In the genomic region with DNA sequence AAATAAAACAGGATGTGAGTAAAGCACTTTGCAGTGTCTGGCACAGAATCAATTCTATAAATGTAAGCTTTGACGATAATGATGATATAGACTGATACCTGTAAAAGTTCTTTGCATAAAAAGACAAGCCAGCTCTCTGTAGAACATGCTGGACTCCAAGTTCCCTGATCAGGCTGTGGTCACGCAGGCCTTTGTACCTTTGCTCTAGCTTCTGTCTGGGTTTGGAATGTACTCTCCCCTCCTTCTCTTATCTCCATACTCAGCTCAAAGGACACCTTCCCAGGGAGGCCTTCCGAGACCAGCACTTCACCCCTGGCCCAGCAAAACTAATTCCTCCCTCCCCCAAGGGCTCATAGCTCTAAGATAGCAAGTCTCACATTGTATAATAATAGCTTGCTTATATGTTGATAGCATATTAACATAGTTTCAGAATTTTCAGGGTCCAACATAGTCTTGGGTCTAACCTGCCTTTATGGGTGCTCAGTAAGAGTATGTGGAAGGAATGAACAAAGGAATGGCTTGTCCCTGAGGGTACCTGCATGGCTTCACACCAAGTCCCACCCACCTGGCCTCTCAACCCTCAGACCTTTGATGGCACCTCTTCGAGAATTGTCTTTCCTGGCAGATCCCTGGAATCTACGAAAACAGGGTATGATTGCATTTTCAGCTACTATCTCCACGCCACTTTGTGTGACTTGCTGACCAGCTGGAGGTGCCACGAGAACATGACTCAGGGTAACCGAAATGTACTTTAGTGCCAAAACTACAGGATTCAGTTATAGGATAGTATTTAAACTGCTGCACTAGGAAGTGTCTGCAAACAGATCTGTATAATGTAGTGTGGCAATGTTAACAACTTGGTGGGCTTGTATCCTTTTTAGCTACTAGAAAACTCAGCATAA, we compare ENCODE assay signal across 1 cellular context.
TF ChIP-seq lines count a peak whose summit lies in the region.

No MANE protein-coding gene starts in this region.

TF ChIP-seq in K562, 482 proteins besides CTCF, POLR2A, EP300 and RAD21 (continued from another document and continues in another):
- TF ChIP-seq, protein P1, sequence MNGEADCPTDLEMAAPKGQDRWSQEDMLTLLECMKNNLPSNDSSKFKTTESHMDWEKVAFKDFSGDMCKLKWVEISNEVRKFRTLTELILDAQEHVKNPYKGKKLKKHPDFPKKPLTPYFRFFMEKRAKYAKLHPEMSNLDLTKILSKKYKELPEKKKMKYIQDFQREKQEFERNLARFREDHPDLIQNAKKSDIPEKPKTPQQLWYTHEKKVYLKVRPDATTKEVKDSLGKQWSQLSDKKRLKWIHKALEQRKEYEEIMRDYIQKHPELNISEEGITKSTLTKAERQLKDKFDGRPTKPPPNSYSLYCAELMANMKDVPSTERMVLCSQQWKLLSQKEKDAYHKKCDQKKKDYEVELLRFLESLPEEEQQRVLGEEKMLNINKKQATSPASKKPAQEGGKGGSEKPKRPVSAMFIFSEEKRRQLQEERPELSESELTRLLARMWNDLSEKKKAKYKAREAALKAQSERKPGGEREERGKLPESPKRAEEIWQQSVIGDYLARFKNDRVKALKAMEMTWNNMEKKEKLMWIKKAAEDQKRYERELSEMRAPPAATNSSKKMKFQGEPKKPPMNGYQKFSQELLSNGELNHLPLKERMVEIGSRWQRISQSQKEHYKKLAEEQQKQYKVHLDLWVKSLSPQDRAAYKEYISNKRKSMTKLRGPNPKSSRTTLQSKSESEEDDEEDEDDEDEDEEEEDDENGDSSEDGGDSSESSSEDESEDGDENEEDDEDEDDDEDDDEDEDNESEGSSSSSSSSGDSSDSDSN (IDR thresholded peaks at IDR 0.05; ENCODE audit: borderline replicate concordance in 1 of 2, low read depth in 2 of 2, low read length in 2 of 2) = peak; percentile 34 to 75; a peak in 1 of 4 replicates
- no peak for TF ChIP-seq STAT6 (CRISPR knock-in tag; IDR thresholded peaks at IDR 0.05)
- TF ChIP-seq MXI1 (IDR thresholded peaks at IDR 0.05; ENCODE audit: low read depth, low read length) = no peak
- no peak for TF ChIP-seq MTA1 (IDR thresholded peaks at IDR 0.05; ENCODE audit: borderline replicate concordance)
- no peak for TF ChIP-seq NCOR1 (IDR thresholded peaks at IDR 0.05)
- no peak for TF ChIP-seq ZNF282 (CRISPR knock-in tag; IDR thresholded peaks at IDR 0.05)
- no peak for TF ChIP-seq OTX1 (CRISPR knock-in tag; IDR thresholded peaks at IDR 0.05)
- no peak for TF ChIP-seq CBFA2T2 (conservative IDR thresholded peaks at IDR 0.05)
- TF ChIP-seq TFAM (CRISPR knock-in tag; conservative IDR thresholded peaks at IDR 0.05) = no peak
- 0 out of 2 replicates have a peak, but pooled peaks have one; percentile 21 for TF ChIP-seq NFE2L1 (tag; IDR thresholded peaks at IDR 0.05; ENCODE audit: borderline replicate concordance, low read depth)
- no peak; the same call in 1 of the 2 replicates for TF ChIP-seq HINFP (tag; conservative IDR thresholded peaks at IDR 0.05; ENCODE audit: low read depth)
- TF ChIP-seq ZNF76 (CRISPR knock-in tag; IDR thresholded peaks at IDR 0.05; ENCODE audit: borderline replicate concordance) = no peak
- TF ChIP-seq E2F8 (IDR thresholded peaks at IDR 0.05; ENCODE audit: low read depth, partially characterized antibody) = peak; percentile 9
- TF ChIP-seq ZNF165 (CRISPR knock-in tag; IDR thresholded peaks at IDR 0.05; ENCODE audit: borderline replicate concordance) = no peak
- TF ChIP-seq DPF2 (IDR thresholded peaks at IDR 0.05) = peak; percentile 53; the same call in 1 of the 2 replicates
- TF ChIP-seq, protein P2, sequence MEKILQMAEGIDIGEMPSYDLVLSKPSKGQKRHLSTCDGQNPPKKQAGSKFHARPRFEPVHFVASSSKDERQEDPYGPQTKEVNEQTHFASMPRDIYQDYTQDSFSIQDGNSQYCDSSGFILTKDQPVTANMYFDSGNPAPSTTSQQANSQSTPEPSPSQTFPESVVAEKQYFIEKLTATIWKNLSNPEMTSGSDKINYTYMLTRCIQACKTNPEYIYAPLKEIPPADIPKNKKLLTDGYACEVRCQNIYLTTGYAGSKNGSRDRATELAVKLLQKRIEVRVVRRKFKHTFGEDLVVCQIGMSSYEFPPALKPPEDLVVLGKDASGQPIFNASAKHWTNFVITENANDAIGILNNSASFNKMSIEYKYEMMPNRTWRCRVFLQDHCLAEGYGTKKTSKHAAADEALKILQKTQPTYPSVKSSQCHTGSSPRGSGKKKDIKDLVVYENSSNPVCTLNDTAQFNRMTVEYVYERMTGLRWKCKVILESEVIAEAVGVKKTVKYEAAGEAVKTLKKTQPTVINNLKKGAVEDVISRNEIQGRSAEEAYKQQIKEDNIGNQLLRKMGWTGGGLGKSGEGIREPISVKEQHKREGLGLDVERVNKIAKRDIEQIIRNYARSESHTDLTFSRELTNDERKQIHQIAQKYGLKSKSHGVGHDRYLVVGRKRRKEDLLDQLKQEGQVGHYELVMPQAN (IDR thresholded peaks at IDR 0.05; ENCODE audit: borderline replicate concordance) = no peak
- TF ChIP-seq ZFP36 (IDR thresholded peaks at IDR 0.05; ENCODE audit: low read depth, low read length, partially characterized antibody) = peak; percentile 93
- TF ChIP-seq ARID2 (IDR thresholded peaks at IDR 0.05) = no peak
- TF ChIP-seq EZH2 (IDR thresholded peaks at IDR 0.05; ENCODE audit: borderline replicate concordance, low read depth, low read length) = no peak
- no peak for TF ChIP-seq PURB (CRISPR knock-in tag; IDR thresholded peaks at IDR 0.05; ENCODE audit: low read depth)
- no peak for TF ChIP-seq NFIX (CRISPR knock-in tag; IDR thresholded peaks at IDR 0.05; ENCODE audit: low read depth)
- TF ChIP-seq ADNP (tag; IDR thresholded peaks at IDR 0.05) = no peak
- no peak for TF ChIP-seq ZNF408 (CRISPR knock-in tag; IDR thresholded peaks at IDR 0.05; ENCODE audit: low read depth)
- TF ChIP-seq, protein P3, sequence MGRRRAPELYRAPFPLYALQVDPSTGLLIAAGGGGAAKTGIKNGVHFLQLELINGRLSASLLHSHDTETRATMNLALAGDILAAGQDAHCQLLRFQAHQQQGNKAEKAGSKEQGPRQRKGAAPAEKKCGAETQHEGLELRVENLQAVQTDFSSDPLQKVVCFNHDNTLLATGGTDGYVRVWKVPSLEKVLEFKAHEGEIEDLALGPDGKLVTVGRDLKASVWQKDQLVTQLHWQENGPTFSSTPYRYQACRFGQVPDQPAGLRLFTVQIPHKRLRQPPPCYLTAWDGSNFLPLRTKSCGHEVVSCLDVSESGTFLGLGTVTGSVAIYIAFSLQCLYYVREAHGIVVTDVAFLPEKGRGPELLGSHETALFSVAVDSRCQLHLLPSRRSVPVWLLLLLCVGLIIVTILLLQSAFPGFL (CRISPR knock-in tag; IDR thresholded peaks at IDR 0.05) = no peak
- TF ChIP-seq THRAP3 (IDR thresholded peaks at IDR 0.05; ENCODE audit: borderline replicate concordance) = no peak
- TF ChIP-seq SP1 (CRISPR knock-in tag; IDR thresholded peaks at IDR 0.05) = no peak
- TF ChIP-seq MAFG (tag; conservative IDR thresholded peaks at IDR 0.05) = peak; percentile 80
- no peak for TF ChIP-seq ZNF318 (IDR thresholded peaks at IDR 0.05; ENCODE audit: borderline replicate concordance in 1 of 2, low read depth in 1 of 2)
- TF ChIP-seq ZFP1 (CRISPR knock-in tag; IDR thresholded peaks at IDR 0.05) = no peak
- TF ChIP-seq RCOR1 (IDR thresholded peaks at IDR 0.05; ENCODE audit: borderline replicate concordance in 1 of 2, low read depth in 2 of 2, low read length in 2 of 2) = peak in 1 of 2 experiments; percentile 50; a peak in 3 of 4 replicates
